Comparison of ENCODE assay signal across 1 cellular context in genomic region chr3:67598814-67599556, GRCh38.
TF ChIP-seq lines count a peak whose summit lies in the region.

No MANE protein-coding gene starts in this region.

TF ChIP-seq in GM23338, 12 proteins besides CTCF, POLR2A, EP300 and RAD21:
- no peak for TF ChIP-seq REST (IDR thresholded peaks at IDR 0.05; ENCODE audit: unreplicated experiment)
- TF ChIP-seq EZH2phosphoT487 (IDR thresholded peaks at IDR 0.05; ENCODE audit: unreplicated experiment) = no peak
- no peak for TF ChIP-seq ZNF114 (CRISPR knock-in tag; IDR thresholded peaks at IDR 0.05)
- no peak for TF ChIP-seq POLR2AphosphoS5 (IDR thresholded peaks at IDR 0.05; ENCODE audit: low read depth)
- TF ChIP-seq NANOG (IDR thresholded peaks at IDR 0.05; ENCODE audit: borderline replicate concordance) = no peak
- TF ChIP-seq CREB1 (CRISPR knock-in tag; IDR thresholded peaks at IDR 0.05; ENCODE audit: low read depth) = no peak
- TF ChIP-seq JUNB (IDR thresholded peaks at IDR 0.05; ENCODE audit: unreplicated experiment) = no peak
- TF ChIP-seq ZNF331 (CRISPR knock-in tag; IDR thresholded peaks at IDR 0.05; ENCODE audit: low read depth) = no peak
- TF ChIP-seq ZNF462 (CRISPR knock-in tag; IDR thresholded peaks at IDR 0.05) = no peak
- no peak for TF ChIP-seq STAT1 (IDR thresholded peaks at IDR 0.05; ENCODE audit: unreplicated experiment)
- TF ChIP-seq ETS1 (IDR thresholded peaks at IDR 0.05) = no peak
- no peak for TF ChIP-seq EZH2 (IDR thresholded peaks at IDR 0.05; ENCODE audit: low read depth, unreplicated experiment)
